1 cellular context compared by ENCODE assay signal in the genomic region with DNA sequence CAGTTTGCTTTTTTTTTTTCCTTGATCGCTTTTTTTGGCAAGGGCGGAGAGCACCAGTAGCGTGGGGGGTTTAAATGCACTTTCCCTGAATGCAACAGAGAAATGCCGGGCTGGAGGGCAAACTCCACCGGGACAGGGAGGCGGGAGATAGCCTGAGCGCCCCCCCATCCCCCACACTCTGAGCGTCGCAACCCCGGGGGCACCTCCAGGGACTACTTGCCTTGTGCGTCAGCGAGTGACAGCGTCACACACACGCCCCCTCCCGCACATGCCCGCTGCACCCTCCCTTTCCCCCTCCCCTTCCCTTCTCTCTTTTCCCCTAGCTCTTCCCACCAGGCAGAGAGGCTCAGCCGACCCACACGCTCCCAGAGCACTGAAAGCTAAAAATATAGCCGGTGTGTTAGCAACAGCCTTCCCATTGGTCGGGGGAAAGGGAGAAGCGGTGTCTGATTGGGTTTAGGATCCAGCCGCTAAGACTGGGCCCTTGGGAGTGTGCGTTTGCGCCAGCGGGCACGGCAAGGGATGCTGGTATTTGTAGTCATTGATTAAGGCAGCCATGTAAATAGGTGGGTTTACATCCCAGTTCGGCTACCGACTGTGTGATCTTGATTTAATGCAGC.
TF ChIP-seq lines count a peak whose summit lies in the region.

No MANE protein-coding gene starts in this region.

TF ChIP-seq in K562, 482 proteins besides CTCF, POLR2A, EP300 and RAD21 (continued from another document and continues in another):
- TF ChIP-seq, protein P1, sequence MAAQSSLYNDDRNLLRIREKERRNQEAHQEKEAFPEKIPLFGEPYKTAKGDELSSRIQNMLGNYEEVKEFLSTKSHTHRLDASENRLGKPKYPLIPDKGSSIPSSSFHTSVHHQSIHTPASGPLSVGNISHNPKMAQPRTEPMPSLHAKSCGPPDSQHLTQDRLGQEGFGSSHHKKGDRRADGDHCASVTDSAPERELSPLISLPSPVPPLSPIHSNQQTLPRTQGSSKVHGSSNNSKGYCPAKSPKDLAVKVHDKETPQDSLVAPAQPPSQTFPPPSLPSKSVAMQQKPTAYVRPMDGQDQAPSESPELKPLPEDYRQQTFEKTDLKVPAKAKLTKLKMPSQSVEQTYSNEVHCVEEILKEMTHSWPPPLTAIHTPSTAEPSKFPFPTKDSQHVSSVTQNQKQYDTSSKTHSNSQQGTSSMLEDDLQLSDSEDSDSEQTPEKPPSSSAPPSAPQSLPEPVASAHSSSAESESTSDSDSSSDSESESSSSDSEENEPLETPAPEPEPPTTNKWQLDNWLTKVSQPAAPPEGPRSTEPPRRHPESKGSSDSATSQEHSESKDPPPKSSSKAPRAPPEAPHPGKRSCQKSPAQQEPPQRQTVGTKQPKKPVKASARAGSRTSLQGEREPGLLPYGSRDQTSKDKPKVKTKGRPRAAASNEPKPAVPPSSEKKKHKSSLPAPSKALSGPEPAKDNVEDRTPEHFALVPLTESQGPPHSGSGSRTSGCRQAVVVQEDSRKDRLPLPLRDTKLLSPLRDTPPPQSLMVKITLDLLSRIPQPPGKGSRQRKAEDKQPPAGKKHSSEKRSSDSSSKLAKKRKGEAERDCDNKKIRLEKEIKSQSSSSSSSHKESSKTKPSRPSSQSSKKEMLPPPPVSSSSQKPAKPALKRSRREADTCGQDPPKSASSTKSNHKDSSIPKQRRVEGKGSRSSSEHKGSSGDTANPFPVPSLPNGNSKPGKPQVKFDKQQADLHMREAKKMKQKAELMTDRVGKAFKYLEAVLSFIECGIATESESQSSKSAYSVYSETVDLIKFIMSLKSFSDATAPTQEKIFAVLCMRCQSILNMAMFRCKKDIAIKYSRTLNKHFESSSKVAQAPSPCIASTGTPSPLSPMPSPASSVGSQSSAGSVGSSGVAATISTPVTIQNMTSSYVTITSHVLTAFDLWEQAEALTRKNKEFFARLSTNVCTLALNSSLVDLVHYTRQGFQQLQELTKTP (IDR thresholded peaks at IDR 0.05; ENCODE audit: low read depth in 1 of 2, partially characterized antibody in 2 of 2): peak; percentile 14 to 63
- TF ChIP-seq MYC (IDR thresholded peaks at IDR 0.05; ENCODE audit: low read depth, low read length) (peak; percentile 39), MYC (CRISPR knock-in tag; IDR thresholded peaks at IDR 0.05; ENCODE audit: borderline replicate concordance, low read depth) (no peak), ZBED1 (IDR thresholded peaks at IDR 0.05) (no peak), ZBTB17 (CRISPR knock-in tag; IDR thresholded peaks at IDR 0.05) (no peak), GTF2E2 (tag; IDR thresholded peaks at IDR 0.05) (no peak), ZNF324 (CRISPR knock-in tag; IDR thresholded peaks at IDR 0.05) (no peak), BHLHE40 (IDR thresholded peaks at IDR 0.05; ENCODE audit: low read length) (peak; percentile 72), BRD4 (IDR thresholded peaks at IDR 0.05) (no peak), NFYB (IDR thresholded peaks at IDR 0.05; ENCODE audit: extremely low read depth, insufficient read length) (peak; percentile 46), CHD2 (IDR thresholded peaks at IDR 0.05; ENCODE audit: low read depth, low read length) (peak; percentile 56; the same call in 1 of the 2 replicates), DPF2 (IDR thresholded peaks at IDR 0.05) (peak; percentile 35; the same call in 1 of the 2 replicates), HDAC1 (IDR thresholded peaks at IDR 0.05) (peak in 1 of 2 experiments; percentile 65; a peak in 1 of 4 replicates), EP400 (IDR thresholded peaks at IDR 0.05) (peak; percentile 72), YY1 (IDR thresholded peaks at IDR 0.05; ENCODE audit: borderline replicate concordance in 1 of 3, control insufficient read depth in 1 of 3, extremely low read depth in 1 of 3, insufficient read depth in 3 of 3, insufficient read length in 1 of 3, insufficient replicate concordance in 2 of 3, low read depth in 1 of 3, low read length in 2 of 3) (peak; percentile 54 to 91 (median 86)), CREB1 (IDR thresholded peaks at IDR 0.05) (peak; percentile 84), CREB1 (CRISPR knock-in tag; IDR thresholded peaks at IDR 0.05) (peak; percentile 78), PCBP2 (IDR thresholded peaks at IDR 0.05; ENCODE audit: low read depth, low read length, poor library complexity, severe bottlenecking) (no peak), TRIM24 (IDR thresholded peaks at IDR 0.05) (no peak), CREM (IDR thresholded peaks at IDR 0.05; ENCODE audit: low read depth) (peak; percentile 95), ZNF384 (IDR thresholded peaks at IDR 0.05; ENCODE audit: low read depth, low read length) (peak; percentile 40; the same call in 1 of the 2 replicates), RFX5 (IDR thresholded peaks at IDR 0.05; ENCODE audit: low read depth, low read length) (peak; percentile 96), TCFL5 (CRISPR knock-in tag; conservative IDR thresholded peaks at IDR 0.05) (no peak)
- TF ChIP-seq, protein P2, sequence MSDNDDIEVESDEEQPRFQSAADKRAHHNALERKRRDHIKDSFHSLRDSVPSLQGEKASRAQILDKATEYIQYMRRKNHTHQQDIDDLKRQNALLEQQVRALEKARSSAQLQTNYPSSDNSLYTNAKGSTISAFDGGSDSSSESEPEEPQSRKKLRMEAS (CRISPR knock-in tag; IDR thresholded peaks at IDR 0.05): peak; percentile 66
- TF ChIP-seq, protein P3, sequence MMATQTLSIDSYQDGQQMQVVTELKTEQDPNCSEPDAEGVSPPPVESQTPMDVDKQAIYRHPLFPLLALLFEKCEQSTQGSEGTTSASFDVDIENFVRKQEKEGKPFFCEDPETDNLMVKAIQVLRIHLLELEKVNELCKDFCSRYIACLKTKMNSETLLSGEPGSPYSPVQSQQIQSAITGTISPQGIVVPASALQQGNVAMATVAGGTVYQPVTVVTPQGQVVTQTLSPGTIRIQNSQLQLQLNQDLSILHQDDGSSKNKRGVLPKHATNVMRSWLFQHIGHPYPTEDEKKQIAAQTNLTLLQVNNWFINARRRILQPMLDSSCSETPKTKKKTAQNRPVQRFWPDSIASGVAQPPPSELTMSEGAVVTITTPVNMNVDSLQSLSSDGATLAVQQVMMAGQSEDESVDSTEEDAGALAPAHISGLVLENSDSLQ (IDR thresholded peaks at IDR 0.05): peak; percentile 74
- TF ChIP-seq, protein P4, sequence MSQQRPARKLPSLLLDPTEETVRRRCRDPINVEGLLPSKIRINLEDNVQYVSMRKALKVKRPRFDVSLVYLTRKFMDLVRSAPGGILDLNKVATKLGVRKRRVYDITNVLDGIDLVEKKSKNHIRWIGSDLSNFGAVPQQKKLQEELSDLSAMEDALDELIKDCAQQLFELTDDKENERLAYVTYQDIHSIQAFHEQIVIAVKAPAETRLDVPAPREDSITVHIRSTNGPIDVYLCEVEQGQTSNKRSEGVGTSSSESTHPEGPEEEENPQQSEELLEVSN (IDR thresholded peaks at IDR 0.05; ENCODE audit: borderline replicate concordance in 1 of 2, extremely low read depth in 1 of 2, insufficient read depth in 1 of 2, insufficient read length in 1 of 2, low read depth in 1 of 2, low read length in 1 of 2, poor library complexity in 1 of 2, severe bottlenecking in 1 of 2): peak; percentile 33
- TF ChIP-seq, protein P5, sequence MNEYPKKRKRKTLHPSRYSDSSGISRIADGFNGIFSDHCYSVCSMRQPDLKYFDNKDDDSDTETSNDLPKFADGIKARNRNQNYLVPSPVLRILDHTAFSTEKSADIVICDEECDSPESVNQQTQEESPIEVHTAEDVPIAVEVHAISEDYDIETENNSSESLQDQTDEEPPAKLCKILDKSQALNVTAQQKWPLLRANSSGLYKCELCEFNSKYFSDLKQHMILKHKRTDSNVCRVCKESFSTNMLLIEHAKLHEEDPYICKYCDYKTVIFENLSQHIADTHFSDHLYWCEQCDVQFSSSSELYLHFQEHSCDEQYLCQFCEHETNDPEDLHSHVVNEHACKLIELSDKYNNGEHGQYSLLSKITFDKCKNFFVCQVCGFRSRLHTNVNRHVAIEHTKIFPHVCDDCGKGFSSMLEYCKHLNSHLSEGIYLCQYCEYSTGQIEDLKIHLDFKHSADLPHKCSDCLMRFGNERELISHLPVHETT (CRISPR knock-in tag; conservative IDR thresholded peaks at IDR 0.05 in 1 of 2, IDR thresholded peaks at IDR 0.05 in 1 of 2): no peak
- TF ChIP-seq, protein P6, sequence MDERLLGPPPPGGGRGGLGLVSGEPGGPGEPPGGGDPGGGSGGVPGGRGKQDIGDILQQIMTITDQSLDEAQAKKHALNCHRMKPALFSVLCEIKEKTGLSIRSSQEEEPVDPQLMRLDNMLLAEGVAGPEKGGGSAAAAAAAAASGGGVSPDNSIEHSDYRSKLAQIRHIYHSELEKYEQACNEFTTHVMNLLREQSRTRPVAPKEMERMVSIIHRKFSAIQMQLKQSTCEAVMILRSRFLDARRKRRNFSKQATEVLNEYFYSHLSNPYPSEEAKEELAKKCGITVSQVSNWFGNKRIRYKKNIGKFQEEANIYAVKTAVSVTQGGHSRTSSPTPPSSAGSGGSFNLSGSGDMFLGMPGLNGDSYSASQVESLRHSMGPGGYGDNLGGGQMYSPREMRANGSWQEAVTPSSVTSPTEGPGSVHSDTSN (CRISPR knock-in tag; IDR thresholded peaks at IDR 0.05; ENCODE audit: low read depth): no peak
- TF ChIP-seq, protein P6 (tag; conservative IDR thresholded peaks at IDR 0.05; ENCODE audit: low read depth): no peak
- TF ChIP-seq, protein P7, sequence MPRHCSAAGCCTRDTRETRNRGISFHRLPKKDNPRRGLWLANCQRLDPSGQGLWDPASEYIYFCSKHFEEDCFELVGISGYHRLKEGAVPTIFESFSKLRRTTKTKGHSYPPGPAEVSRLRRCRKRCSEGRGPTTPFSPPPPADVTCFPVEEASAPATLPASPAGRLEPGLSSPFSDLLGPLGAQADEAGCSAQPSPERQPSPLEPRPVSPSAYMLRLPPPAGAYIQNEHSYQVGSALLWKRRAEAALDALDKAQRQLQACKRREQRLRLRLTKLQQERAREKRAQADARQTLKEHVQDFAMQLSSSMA (CRISPR knock-in tag; IDR thresholded peaks at IDR 0.05): no peak
- TF ChIP-seq, protein P8, sequence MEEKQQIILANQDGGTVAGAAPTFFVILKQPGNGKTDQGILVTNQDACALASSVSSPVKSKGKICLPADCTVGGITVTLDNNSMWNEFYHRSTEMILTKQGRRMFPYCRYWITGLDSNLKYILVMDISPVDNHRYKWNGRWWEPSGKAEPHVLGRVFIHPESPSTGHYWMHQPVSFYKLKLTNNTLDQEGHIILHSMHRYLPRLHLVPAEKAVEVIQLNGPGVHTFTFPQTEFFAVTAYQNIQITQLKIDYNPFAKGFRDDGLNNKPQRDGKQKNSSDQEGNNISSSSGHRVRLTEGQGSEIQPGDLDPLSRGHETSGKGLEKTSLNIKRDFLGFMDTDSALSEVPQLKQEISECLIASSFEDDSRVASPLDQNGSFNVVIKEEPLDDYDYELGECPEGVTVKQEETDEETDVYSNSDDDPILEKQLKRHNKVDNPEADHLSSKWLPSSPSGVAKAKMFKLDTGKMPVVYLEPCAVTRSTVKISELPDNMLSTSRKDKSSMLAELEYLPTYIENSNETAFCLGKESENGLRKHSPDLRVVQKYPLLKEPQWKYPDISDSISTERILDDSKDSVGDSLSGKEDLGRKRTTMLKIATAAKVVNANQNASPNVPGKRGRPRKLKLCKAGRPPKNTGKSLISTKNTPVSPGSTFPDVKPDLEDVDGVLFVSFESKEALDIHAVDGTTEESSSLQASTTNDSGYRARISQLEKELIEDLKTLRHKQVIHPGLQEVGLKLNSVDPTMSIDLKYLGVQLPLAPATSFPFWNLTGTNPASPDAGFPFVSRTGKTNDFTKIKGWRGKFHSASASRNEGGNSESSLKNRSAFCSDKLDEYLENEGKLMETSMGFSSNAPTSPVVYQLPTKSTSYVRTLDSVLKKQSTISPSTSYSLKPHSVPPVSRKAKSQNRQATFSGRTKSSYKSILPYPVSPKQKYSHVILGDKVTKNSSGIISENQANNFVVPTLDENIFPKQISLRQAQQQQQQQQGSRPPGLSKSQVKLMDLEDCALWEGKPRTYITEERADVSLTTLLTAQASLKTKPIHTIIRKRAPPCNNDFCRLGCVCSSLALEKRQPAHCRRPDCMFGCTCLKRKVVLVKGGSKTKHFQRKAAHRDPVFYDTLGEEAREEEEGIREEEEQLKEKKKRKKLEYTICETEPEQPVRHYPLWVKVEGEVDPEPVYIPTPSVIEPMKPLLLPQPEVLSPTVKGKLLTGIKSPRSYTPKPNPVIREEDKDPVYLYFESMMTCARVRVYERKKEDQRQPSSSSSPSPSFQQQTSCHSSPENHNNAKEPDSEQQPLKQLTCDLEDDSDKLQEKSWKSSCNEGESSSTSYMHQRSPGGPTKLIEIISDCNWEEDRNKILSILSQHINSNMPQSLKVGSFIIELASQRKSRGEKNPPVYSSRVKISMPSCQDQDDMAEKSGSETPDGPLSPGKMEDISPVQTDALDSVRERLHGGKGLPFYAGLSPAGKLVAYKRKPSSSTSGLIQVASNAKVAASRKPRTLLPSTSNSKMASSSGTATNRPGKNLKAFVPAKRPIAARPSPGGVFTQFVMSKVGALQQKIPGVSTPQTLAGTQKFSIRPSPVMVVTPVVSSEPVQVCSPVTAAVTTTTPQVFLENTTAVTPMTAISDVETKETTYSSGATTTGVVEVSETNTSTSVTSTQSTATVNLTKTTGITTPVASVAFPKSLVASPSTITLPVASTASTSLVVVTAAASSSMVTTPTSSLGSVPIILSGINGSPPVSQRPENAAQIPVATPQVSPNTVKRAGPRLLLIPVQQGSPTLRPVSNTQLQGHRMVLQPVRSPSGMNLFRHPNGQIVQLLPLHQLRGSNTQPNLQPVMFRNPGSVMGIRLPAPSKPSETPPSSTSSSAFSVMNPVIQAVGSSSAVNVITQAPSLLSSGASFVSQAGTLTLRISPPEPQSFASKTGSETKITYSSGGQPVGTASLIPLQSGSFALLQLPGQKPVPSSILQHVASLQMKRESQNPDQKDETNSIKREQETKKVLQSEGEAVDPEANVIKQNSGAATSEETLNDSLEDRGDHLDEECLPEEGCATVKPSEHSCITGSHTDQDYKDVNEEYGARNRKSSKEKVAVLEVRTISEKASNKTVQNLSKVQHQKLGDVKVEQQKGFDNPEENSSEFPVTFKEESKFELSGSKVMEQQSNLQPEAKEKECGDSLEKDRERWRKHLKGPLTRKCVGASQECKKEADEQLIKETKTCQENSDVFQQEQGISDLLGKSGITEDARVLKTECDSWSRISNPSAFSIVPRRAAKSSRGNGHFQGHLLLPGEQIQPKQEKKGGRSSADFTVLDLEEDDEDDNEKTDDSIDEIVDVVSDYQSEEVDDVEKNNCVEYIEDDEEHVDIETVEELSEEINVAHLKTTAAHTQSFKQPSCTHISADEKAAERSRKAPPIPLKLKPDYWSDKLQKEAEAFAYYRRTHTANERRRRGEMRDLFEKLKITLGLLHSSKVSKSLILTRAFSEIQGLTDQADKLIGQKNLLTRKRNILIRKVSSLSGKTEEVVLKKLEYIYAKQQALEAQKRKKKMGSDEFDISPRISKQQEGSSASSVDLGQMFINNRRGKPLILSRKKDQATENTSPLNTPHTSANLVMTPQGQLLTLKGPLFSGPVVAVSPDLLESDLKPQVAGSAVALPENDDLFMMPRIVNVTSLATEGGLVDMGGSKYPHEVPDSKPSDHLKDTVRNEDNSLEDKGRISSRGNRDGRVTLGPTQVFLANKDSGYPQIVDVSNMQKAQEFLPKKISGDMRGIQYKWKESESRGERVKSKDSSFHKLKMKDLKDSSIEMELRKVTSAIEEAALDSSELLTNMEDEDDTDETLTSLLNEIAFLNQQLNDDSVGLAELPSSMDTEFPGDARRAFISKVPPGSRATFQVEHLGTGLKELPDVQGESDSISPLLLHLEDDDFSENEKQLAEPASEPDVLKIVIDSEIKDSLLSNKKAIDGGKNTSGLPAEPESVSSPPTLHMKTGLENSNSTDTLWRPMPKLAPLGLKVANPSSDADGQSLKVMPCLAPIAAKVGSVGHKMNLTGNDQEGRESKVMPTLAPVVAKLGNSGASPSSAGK (IDR thresholded peaks at IDR 0.05): 0 out of 2 replicates have a peak, but pooled peaks have one; percentile 16
